In the genomic region with DNA sequence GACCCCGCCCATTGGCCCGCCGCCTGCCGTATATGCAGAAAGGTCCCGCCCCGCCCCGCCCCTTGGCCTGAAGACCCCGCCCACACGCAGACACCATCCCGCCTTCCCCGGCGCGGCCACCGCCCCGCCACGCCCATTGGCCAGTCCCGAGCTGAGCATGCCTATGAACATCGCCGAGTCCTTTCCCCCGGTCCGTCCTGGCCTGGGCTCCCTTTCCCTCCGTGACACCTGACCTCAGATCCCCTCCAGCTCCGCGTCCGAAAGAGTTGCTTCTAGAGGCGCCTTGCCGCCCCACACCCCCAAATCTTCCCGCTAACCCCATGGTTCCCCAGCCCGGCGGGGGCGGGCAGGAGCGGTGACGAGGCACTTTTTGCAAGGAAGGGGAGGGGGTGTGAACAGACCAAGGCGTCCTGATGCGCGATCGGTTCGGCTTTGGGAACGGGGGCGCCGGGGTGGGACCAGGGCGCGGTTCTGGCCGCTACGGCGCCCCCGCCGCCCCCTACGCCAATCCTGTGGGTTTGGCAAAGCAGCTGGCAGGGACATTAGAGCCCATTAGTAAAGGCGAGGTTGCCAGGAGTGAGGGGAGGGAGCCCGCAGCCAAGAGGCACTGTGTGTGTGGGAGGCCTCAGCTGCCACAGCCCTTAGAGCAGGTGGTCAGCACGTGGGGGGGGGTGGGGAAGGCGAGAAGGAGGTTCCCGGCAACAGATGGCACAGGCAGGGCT, we compare ENCODE assay signal across 8 cellular contexts. TPM values are rescaled to one million over a fixed set of nuclear protein-coding genes. Genes with fewer than 3 reads are reported as not detected.
DNase-seq lines count a peak whose midpoint lies in the region; TF ChIP-seq lines count a peak whose summit lies in the region.

No MANE protein-coding gene starts in this region.

- peak; percentile 60 for TF ChIP-seq POLR2A in erythroblast (IDR thresholded peaks at IDR 0.05; ENCODE audit: low read length)

- peaks cover 37% of the 10 kb centered on the region for H3K36me3 ChIP-seq in muscle layer of colon (ENCODE audit: insufficient read depth, low read length)

- H3K9ac ChIP-seq in muscle layer of colon (ENCODE audit: low read length), result peak overlapping the region; percentile 54

- peaks cover 27% of the 10 kb centered on the region for H3K4me1 ChIP-seq in muscle layer of colon (ENCODE audit: insufficient read depth, low read length)

- H3K4me3 ChIP-seq in Jurkat, Clone E6-1 (ENCODE audit: low read length), result peak overlapping the region; percentile 60
- H3K4me3 ChIP-seq in muscle layer of colon (ENCODE audit: low read depth in 1 of 2, low read length in 2 of 2), result peak overlapping the region; percentile 70 to 91

- peaks cover 30% of the 10 kb centered on the region for H3K36me3 Mint-ChIP-seq in activated T-cell treated with anti-CD3 and anti-CD28 coated beads, Interleukin-2, amount 50 U/mL, for 24 hours (ENCODE audit: low read depth)

- H3K9me3 Mint-ChIP-seq in activated T-cell treated with anti-CD3 and anti-CD28 coated beads, Interleukin-2, amount 50 U/mL, for 24 hours, result no peaks in the 10 kb centered on the region

- TF ChIP-seq CTCF in C4-2B (conservative IDR thresholded peaks at IDR 0.05) (no peak), GM20000 (IDR thresholded peaks at IDR 0.05; ENCODE audit: extremely low read depth, missing control alignments) (no peak)

- peak overlapping the region; percentile 86 for H3K4me3 Mint-ChIP-seq in activated T-cell treated with anti-CD3 and anti-CD28 coated beads, Interleukin-2, amount 50 U/mL, for 24 hours

- H3K27ac ChIP-seq in C4-2B (peak overlapping the region; percentile 86), muscle layer of colon (ENCODE audit: low read depth, low read length) (peak overlapping the region; percentile 94)

- DNase-seq in GM20000 (ENCODE audit: low spot score) (peak; percentile 99), OCI-M2 (lab: John Stamatoyannopoulos, UW; ENCODE audit: unreplicated experiment) (peak; percentile 94), erythroblast (lab: John Stamatoyannopoulos, UW) (peak; percentile 94 to 97)
- DNase-seq in Jurkat, Clone E6-1 (ENCODE audit: low read depth, low spot score), result peak; percentile 68
- DNase-seq in activated T-cell treated with anti-CD3 and anti-CD28 coated beads, Interleukin-2, amount 50 U/mL, for 24 hours, result peak; percentile 93
- DNase-seq in stimulated activated CD8-positive, alpha-beta memory T cell treated with anti-CD3 and anti-CD28 coated beads, Interleukin-4, amount 100 ng/mL, for 4 hours (ENCODE audit: low read depth in 2 of 2, low spot score in 1 of 2), result peak; percentile 63 to 80

- no peaks in the 10 kb centered on the region for H3K27me3 ChIP-seq in muscle layer of colon (ENCODE audit: control insufficient read depth in 1 of 2, insufficient read depth in 2 of 2, low read length in 2 of 2)

- H3K9me3 ChIP-seq in muscle layer of colon (ENCODE audit: low read length), result no peaks in the 10 kb centered on the region

- H3K27me3 Mint-ChIP-seq in activated T-cell treated with anti-CD3 and anti-CD28 coated beads, Interleukin-2, amount 50 U/mL, for 24 hours, result no peaks in the 10 kb centered on the region

- H3K27ac Mint-ChIP-seq in activated T-cell treated with anti-CD3 and anti-CD28 coated beads, Interleukin-2, amount 50 U/mL, for 24 hours, result peak overlapping the region; percentile 97

- H3K4me1 Mint-ChIP-seq in activated T-cell treated with anti-CD3 and anti-CD28 coated beads, Interleukin-2, amount 50 U/mL, for 24 hours (ENCODE audit: low read depth), result peaks cover 11% of the 10 kb centered on the region

RNA-seq across cellular contexts. Expression of gene NUMBL, which starts 0.4 kb away (rescaled TPM):
- polyA plus RNA-seq in Jurkat, Clone E6-1 (2012; ENCODE audit: insufficient read depth, insufficient read length), result 5.8 TPM

RNA-seq across cellular contexts. Expression of gene COQ8B, which starts 25.8 kb away (rescaled TPM):
- 30.5 TPM for polyA plus RNA-seq in Jurkat, Clone E6-1 (2012; ENCODE audit: insufficient read depth, insufficient read length)

RNA-seq across cellular contexts. Expression of gene ITPKC, which starts 26.1 kb away (rescaled TPM):
- 6.9 TPM for polyA plus RNA-seq in Jurkat, Clone E6-1 (2012; ENCODE audit: insufficient read depth, insufficient read length)

RNA-seq across cellular contexts. Expression of gene ACTMAP, which starts 59.4 kb away (rescaled TPM):
- 25.9 TPM for polyA plus RNA-seq in Jurkat, Clone E6-1 (2012; ENCODE audit: insufficient read depth, insufficient read length)

Comparison
In these comparisons a context has a peak if more than half of its experiments do, and no peak if none do; other contexts are left out.
1. Peak in every context shown above with its lines: DNase-seq, H3K4me3 ChIP-seq and H3K27ac ChIP-seq.